ENCODE assay signal across 27 cellular contexts in genomic region chr11:121681536-121681935, GRCh38.
"Had no signal": no experiment of that assay in that cellular context is flagged by ENCODE, and none has a peak within 500 bp of the region (broad histone marks: within the 10 kb centered on the region; RNA-seq: fewer than 3 reads in every experiment).

No MANE protein-coding gene starts in this region.

- ATAC-seq: left cardiac atrium; left ventricle myocardium superior; mucosa of descending colon; right lobe of liver; stimulated activated naive B cell treated with anti-CD40 and anti-IgM and Interleukin-4, amounts not matched to agents 10 μg/mL and 1 μg/mL and 100 μg/mL, for 72 hours had no signal

- H3K4me1 ChIP-seq: breast epithelium, right lobe of liver, stomach, thyroid gland, upper lobe of left lung, vagina had no signal

- H3K27me3 ChIP-seq: breast epithelium, esophagus muscularis mucosa, ovary, right lobe of liver, stomach, thyroid gland, upper lobe of left lung, vagina had no signal

- H3K27ac ChIP-seq: breast epithelium, esophagus muscularis mucosa, ovary, right lobe of liver, stomach, thyroid gland, upper lobe of left lung, vagina had no signal

- H3K4me2 ChIP-seq: smooth muscle cell had no signal

- H3K36me3 ChIP-seq: breast epithelium, esophagus muscularis mucosa, ovary, right lobe of liver, stomach, thyroid gland, upper lobe of left lung, vagina had no signal

- H3K9me3 ChIP-seq: breast epithelium, esophagus muscularis mucosa, mucosa of descending colon, ovary, right lobe of liver, stomach, thyroid gland, upper lobe of left lung, vagina had no signal

- H3K4me3 ChIP-seq: breast epithelium, esophagus muscularis mucosa, mucosa of descending colon, ovary, right lobe of liver, smooth muscle cell, stomach, thyroid gland, upper lobe of left lung, vagina had no signal

- DNase-seq: activated CD4-positive, alpha-beta memory T cell treated with anti-CD3 and anti-CD28 coated beads for 36 hours; activated CD4-positive, alpha-beta T cell treated with anti-CD3 and anti-CD28 coated beads, Interleukin-2, amount 10 ng/mL, durations not matched to agents 24 days and 14 days; activated CD4-positive, CD25-positive, alpha-beta regulatory T cell treated with anti-CD3 and anti-CD28 coated beads, Interleukin-2, amount 50 U/mL, for 72 hours; activated CD8-positive, alpha-beta memory T cell treated with anti-CD3 and anti-CD28 coated beads, Interleukin-2, amount 50 U/mL, for 4 hours; activated effector memory CD4-positive, alpha-beta T cell treated with anti-CD3 and anti-CD28 coated beads, Interleukin-2, amount 50 U/mL, for 16 hours; activated naive CD4-positive, alpha-beta T cell treated with anti-CD3 and anti-CD28 coated beads, Interleukin-2, amount 50 U/mL, for 16 hours; activated T-cell treated with anti-CD3 and anti-CD28 coated beads, Interleukin-2, amount 50 U/mL, for 1 hour; amniotic stem cell; central memory CD4-positive, alpha-beta T cell; endodermal cell; islet precursor cell; left cardiac atrium; left ventricle myocardium superior; mucosa of descending colon; naive B cell; ovary; right lobe of liver; stimulated activated CD4-positive, alpha-beta T cell treated with anti-CD3 and anti-CD28 coated beads, Interleukin-2, amount 100 ng/mL, for 24 hours; stimulated activated naive B cell treated with anti-CD40 and anti-IgM and Interleukin-4, amounts not matched to agents 10 μg/mL and 1 μg/mL and 100 μg/mL, for 72 hours; stomach; T-helper 2 cell; thyroid gland; upper lobe of left lung had no signal
